In the genomic region with DNA sequence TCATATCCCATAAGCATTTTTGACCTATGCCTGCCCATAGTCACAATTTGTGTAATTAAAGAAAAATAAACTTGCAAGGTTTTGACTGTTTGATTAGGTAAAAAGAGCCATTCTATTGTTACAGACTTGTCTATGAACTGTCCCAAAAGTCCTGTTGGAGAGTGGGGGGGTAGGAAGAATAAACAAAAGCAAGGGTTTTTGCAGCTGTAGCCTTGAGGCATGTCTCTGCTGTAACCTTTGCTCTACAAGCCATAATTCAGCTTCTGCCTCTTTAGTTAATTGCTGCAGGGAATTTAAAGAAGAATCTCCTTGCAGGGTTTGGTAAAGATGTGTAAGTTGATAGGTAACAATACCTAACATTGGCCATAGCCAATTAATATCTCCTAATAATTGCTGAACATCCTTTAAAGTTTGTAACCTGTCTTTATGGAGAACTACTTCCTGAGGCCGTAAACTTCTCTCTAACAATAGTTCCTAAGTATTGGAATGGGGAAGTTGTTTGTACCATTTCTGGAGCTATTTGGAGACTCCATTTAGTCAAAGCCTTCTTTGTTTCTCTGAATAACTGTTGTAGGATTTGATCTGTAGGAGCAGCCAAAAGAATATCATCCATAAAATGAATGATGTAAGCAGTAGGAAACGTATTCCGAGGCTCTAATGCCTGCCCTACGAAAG, we compare ENCODE assay signal across 2 cellular contexts.
TF ChIP-seq lines count a peak whose summit lies in the region.

No MANE protein-coding gene starts in this region.

TF ChIP-seq in SK-N-SH, 30 proteins besides CTCF, POLR2A, EP300 and RAD21 (continued from another document):
- TF ChIP-seq, protein P1, sequence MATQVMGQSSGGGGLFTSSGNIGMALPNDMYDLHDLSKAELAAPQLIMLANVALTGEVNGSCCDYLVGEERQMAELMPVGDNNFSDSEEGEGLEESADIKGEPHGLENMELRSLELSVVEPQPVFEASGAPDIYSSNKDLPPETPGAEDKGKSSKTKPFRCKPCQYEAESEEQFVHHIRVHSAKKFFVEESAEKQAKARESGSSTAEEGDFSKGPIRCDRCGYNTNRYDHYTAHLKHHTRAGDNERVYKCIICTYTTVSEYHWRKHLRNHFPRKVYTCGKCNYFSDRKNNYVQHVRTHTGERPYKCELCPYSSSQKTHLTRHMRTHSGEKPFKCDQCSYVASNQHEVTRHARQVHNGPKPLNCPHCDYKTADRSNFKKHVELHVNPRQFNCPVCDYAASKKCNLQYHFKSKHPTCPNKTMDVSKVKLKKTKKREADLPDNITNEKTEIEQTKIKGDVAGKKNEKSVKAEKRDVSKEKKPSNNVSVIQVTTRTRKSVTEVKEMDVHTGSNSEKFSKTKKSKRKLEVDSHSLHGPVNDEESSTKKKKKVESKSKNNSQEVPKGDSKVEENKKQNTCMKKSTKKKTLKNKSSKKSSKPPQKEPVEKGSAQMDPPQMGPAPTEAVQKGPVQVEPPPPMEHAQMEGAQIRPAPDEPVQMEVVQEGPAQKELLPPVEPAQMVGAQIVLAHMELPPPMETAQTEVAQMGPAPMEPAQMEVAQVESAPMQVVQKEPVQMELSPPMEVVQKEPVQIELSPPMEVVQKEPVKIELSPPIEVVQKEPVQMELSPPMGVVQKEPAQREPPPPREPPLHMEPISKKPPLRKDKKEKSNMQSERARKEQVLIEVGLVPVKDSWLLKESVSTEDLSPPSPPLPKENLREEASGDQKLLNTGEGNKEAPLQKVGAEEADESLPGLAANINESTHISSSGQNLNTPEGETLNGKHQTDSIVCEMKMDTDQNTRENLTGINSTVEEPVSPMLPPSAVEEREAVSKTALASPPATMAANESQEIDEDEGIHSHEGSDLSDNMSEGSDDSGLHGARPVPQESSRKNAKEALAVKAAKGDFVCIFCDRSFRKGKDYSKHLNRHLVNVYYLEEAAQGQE (IDR thresholded peaks at IDR 0.05; ENCODE audit: low read depth, low read length): no peak
- TF ChIP-seq SMC3 (IDR thresholded peaks at IDR 0.05; ENCODE audit: low read depth, low read length) (no peak), FOSL2 (IDR thresholded peaks at IDR 0.05; ENCODE audit: borderline replicate concordance, low read depth) (no peak), RXRA (IDR thresholded peaks at IDR 0.05; ENCODE audit: borderline replicate concordance, low read depth) (no peak), YY1 (IDR thresholded peaks at IDR 0.05; ENCODE audit: low read depth) (no peak), CHD2 (IDR thresholded peaks at IDR 0.05; ENCODE audit: low read length, partially characterized antibody) (no peak), TEAD4 (IDR thresholded peaks at IDR 0.05; ENCODE audit: borderline replicate concordance, insufficient read depth) (no peak), TAF1 (IDR thresholded peaks at IDR 0.05; ENCODE audit: borderline replicate concordance, low read depth, low read length) (no peak), TCF12 (IDR thresholded peaks at IDR 0.05) (no peak), GATA2 (CRISPR knock-in tag; IDR thresholded peaks at IDR 0.05) (no peak), MXI1 (IDR thresholded peaks at IDR 0.05; ENCODE audit: low read depth, low read length) (no peak), FOXJ3 (CRISPR knock-in tag; IDR thresholded peaks at IDR 0.05) (no peak), GABPA (IDR thresholded peaks at IDR 0.05; ENCODE audit: low read depth) (no peak), JUND (IDR thresholded peaks at IDR 0.05) (no peak), MEF2A (IDR thresholded peaks at IDR 0.05; ENCODE audit: borderline replicate concordance, low read depth) (no peak)
- TF ChIP-seq, protein P2, sequence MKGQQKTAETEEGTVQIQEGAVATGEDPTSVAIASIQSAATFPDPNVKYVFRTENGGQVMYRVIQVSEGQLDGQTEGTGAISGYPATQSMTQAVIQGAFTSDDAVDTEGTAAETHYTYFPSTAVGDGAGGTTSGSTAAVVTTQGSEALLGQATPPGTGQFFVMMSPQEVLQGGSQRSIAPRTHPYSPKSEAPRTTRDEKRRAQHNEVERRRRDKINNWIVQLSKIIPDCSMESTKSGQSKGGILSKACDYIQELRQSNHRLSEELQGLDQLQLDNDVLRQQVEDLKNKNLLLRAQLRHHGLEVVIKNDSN (IDR thresholded peaks at IDR 0.05; ENCODE audit: borderline replicate concordance, low read depth): no peak
- TF ChIP-seq, protein P3, sequence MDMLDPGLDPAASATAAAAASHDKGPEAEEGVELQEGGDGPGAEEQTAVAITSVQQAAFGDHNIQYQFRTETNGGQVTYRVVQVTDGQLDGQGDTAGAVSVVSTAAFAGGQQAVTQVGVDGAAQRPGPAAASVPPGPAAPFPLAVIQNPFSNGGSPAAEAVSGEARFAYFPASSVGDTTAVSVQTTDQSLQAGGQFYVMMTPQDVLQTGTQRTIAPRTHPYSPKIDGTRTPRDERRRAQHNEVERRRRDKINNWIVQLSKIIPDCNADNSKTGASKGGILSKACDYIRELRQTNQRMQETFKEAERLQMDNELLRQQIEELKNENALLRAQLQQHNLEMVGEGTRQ (IDR thresholded peaks at IDR 0.05; ENCODE audit: borderline replicate concordance, low read depth, low read length): no peak
- TF ChIP-seq, protein P4, sequence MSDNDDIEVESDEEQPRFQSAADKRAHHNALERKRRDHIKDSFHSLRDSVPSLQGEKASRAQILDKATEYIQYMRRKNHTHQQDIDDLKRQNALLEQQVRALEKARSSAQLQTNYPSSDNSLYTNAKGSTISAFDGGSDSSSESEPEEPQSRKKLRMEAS (IDR thresholded peaks at IDR 0.05; ENCODE audit: low read depth): no peak

TF ChIP-seq in SK-N-SH treated with all-trans-retinoic acid at 6 μM for 48 hours, 23 proteins besides CTCF, POLR2A, EP300 and RAD21 (continued from another document):
- TF ChIP-seq, protein P5, sequence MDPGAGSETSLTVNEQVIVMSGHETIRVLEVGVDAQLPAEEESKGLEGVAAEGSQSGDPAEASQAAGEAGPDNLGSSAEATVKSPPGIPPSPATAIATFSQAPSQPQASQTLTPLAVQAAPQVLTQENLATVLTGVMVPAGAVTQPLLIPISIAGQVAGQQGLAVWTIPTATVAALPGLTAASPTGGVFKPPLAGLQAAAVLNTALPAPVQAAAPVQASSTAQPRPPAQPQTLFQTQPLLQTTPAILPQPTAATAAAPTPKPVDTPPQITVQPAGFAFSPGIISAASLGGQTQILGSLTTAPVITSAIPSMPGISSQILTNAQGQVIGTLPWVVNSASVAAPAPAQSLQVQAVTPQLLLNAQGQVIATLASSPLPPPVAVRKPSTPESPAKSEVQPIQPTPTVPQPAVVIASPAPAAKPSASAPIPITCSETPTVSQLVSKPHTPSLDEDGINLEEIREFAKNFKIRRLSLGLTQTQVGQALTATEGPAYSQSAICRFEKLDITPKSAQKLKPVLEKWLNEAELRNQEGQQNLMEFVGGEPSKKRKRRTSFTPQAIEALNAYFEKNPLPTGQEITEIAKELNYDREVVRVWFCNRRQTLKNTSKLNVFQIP (CRISPR knock-in tag; IDR thresholded peaks at IDR 0.05; ENCODE audit: borderline replicate concordance, low read depth): no peak
- TF ChIP-seq ZC3H10 (CRISPR knock-in tag; IDR thresholded peaks at IDR 0.05): no peak
- TF ChIP-seq ZNF565 (CRISPR knock-in tag; conservative IDR thresholded peaks at IDR 0.05; ENCODE audit: low read depth): no peak
- TF ChIP-seq TCF4 (CRISPR knock-in tag; IDR thresholded peaks at IDR 0.05; ENCODE audit: borderline replicate concordance): no peak
- no peak for TF ChIP-seq SNAI2 (CRISPR knock-in tag; IDR thresholded peaks at IDR 0.05)
- no peak for TF ChIP-seq RARB (CRISPR knock-in tag; IDR thresholded peaks at IDR 0.05)
- TF ChIP-seq, protein P6, sequence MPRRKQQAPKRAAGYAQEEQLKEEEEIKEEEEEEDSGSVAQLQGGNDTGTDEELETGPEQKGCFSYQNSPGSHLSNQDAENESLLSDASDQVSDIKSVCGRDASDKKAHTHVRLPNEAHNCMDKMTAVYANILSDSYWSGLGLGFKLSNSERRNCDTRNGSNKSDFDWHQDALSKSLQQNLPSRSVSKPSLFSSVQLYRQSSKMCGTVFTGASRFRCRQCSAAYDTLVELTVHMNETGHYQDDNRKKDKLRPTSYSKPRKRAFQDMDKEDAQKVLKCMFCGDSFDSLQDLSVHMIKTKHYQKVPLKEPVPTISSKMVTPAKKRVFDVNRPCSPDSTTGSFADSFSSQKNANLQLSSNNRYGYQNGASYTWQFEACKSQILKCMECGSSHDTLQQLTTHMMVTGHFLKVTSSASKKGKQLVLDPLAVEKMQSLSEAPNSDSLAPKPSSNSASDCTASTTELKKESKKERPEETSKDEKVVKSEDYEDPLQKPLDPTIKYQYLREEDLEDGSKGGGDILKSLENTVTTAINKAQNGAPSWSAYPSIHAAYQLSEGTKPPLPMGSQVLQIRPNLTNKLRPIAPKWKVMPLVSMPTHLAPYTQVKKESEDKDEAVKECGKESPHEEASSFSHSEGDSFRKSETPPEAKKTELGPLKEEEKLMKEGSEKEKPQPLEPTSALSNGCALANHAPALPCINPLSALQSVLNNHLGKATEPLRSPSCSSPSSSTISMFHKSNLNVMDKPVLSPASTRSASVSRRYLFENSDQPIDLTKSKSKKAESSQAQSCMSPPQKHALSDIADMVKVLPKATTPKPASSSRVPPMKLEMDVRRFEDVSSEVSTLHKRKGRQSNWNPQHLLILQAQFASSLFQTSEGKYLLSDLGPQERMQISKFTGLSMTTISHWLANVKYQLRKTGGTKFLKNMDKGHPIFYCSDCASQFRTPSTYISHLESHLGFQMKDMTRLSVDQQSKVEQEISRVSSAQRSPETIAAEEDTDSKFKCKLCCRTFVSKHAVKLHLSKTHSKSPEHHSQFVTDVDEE (CRISPR knock-in tag; IDR thresholded peaks at IDR 0.05): no peak
- no peak for TF ChIP-seq ZNF70 (CRISPR knock-in tag; IDR thresholded peaks at IDR 0.05)
- no peak for TF ChIP-seq PPARA (CRISPR knock-in tag; IDR thresholded peaks at IDR 0.05; ENCODE audit: borderline replicate concordance)
- TF ChIP-seq, protein P7, sequence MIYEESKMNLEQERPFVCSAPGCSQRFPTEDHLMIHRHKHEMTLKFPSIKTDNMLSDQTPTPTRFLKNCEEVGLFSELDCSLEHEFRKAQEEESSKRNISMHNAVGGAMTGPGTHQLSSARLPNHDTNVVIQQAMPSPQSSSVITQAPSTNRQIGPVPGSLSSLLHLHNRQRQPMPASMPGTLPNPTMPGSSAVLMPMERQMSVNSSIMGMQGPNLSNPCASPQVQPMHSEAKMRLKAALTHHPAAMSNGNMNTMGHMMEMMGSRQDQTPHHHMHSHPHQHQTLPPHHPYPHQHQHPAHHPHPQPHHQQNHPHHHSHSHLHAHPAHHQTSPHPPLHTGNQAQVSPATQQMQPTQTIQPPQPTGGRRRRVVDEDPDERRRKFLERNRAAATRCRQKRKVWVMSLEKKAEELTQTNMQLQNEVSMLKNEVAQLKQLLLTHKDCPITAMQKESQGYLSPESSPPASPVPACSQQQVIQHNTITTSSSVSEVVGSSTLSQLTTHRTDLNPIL (CRISPR knock-in tag; IDR thresholded peaks at IDR 0.05; ENCODE audit: low read depth): no peak
